Comparison of ENCODE assay signal across 8 cellular contexts in genomic region chr17:78839173-78839761, GRCh38. TPM values are rescaled to one million over a fixed set of nuclear protein-coding genes. Genes with fewer than 3 reads are reported as not detected.
DNase-seq lines count a peak whose midpoint lies in the region; ATAC-seq and TF ChIP-seq lines count a peak whose summit lies in the region.

No MANE protein-coding gene starts in this region.

- CTCF ChIA-PET in activated CD8-positive, alpha-beta memory T cell treated with anti-CD3 and anti-CD28 coated beads, Interleukin-2, amount 10 ng/mL, durations not matched to agents 7 days and 5 days (lab: Charles Lee): no interaction called here

- no peak for TF ChIP-seq CTCF in foreskin keratinocyte (conservative IDR thresholded peaks at IDR 0.05)

- H3K27me3 ChIP-seq in foreskin keratinocyte: no peaks in the 10 kb centered on the region

- peak overlapping the region; percentile 95 for H3K27ac Mint-ChIP-seq in activated CD8-positive, alpha-beta memory T cell treated with anti-CD3 and anti-CD28 coated beads, Interleukin-2, amount 10 ng/mL, durations not matched to agents 7 days and 5 days
- H3K27ac Mint-ChIP-seq in T-helper 2 cell treated with Interferon-gamma antibody and Interleukin-4, amounts not matched to agents 5 μg/mL and 100 μg/mL, for 36 hours: peak overlapping the region; percentile 96

- peaks cover 29% of the 10 kb centered on the region for H3K36me3 Mint-ChIP-seq in activated CD8-positive, alpha-beta memory T cell treated with anti-CD3 and anti-CD28 coated beads, Interleukin-2, amount 10 ng/mL, durations not matched to agents 7 days and 5 days
- H3K36me3 Mint-ChIP-seq in T-helper 2 cell treated with Interferon-gamma antibody and Interleukin-4, amounts not matched to agents 5 μg/mL and 100 μg/mL, for 36 hours (ENCODE audit: low read depth): peaks cover 34% of the 10 kb centered on the region

- ATAC-seq in activated CD8-positive, alpha-beta memory T cell treated with anti-CD3 and anti-CD28 coated beads, Interleukin-2, amount 10 ng/mL, durations not matched to agents 7 days and 5 days: no peak
- ATAC-seq in foreskin keratinocyte: peak; percentile 4

- H3K4me3 Mint-ChIP-seq in activated CD8-positive, alpha-beta memory T cell treated with anti-CD3 and anti-CD28 coated beads, Interleukin-2, amount 10 ng/mL, durations not matched to agents 7 days and 5 days: peak overlapping the region; percentile 89
- peak overlapping the region; percentile 95 for H3K4me3 Mint-ChIP-seq in T-helper 2 cell treated with Interferon-gamma antibody and Interleukin-4, amounts not matched to agents 5 μg/mL and 100 μg/mL, for 36 hours

- no peaks in the 10 kb centered on the region for H3K27me3 Mint-ChIP-seq in activated CD8-positive, alpha-beta memory T cell treated with anti-CD3 and anti-CD28 coated beads, Interleukin-2, amount 10 ng/mL, durations not matched to agents 7 days and 5 days
- no peaks in the 10 kb centered on the region for H3K27me3 Mint-ChIP-seq in T-helper 2 cell treated with Interferon-gamma antibody and Interleukin-4, amounts not matched to agents 5 μg/mL and 100 μg/mL, for 36 hours (ENCODE audit: low read depth)

- peaks cover 7% of the 10 kb centered on the region for H3K4me1 ChIP-seq in foreskin keratinocyte

- peak overlapping the region; percentile 89 for H3K27ac ChIP-seq in foreskin keratinocyte

- DNase-seq in activated CD8-positive, alpha-beta memory T cell treated with anti-CD3 and anti-CD28 coated beads, Interleukin-2, amount 10 ng/mL, durations not matched to agents 7 days and 5 days: no peak
- no peak for DNase-seq in activated CD8-positive, alpha-beta memory T cell treated with anti-CD3 and anti-CD28 coated beads, Interleukin-2, amount 50 U/mL, for 48 hours
- no peak for DNase-seq in T-helper 2 cell treated with Interferon-gamma antibody and Interleukin-4, amounts not matched to agents 5 μg/mL and 100 μg/mL, for 36 hours (ENCODE audit: low spot score)
- DNase-seq in foreskin keratinocyte (peak; percentile 45 to 76), skeletal muscle cell (ENCODE audit: low read depth) (no peak), NCI-H187 (lab: John Stamatoyannopoulos, UW) (no peak), middle frontal gyrus (ENCODE audit: extremely low spot score, low spot score) (no peak)
- no peak for DNase-seq in NK-92 treated with Interleukin-12 subunit alpha and Interleukin-12 subunit beta, amount 100 ng/mL, for 24 hours (lab: John Stamatoyannopoulos, UW)

- peak overlapping the region; percentile 87 for H3K4me3 ChIP-seq in skeletal muscle cell (ENCODE audit: low read depth, low read length)

- H3K4me1 Mint-ChIP-seq in activated CD8-positive, alpha-beta memory T cell treated with anti-CD3 and anti-CD28 coated beads, Interleukin-2, amount 10 ng/mL, durations not matched to agents 7 days and 5 days: peaks cover 41% of the 10 kb centered on the region
- peaks cover 30% of the 10 kb centered on the region for H3K4me1 Mint-ChIP-seq in T-helper 2 cell treated with Interferon-gamma antibody and Interleukin-4, amounts not matched to agents 5 μg/mL and 100 μg/mL, for 36 hours (ENCODE audit: low read depth)

- H3K9me3 Mint-ChIP-seq in activated CD8-positive, alpha-beta memory T cell treated with anti-CD3 and anti-CD28 coated beads, Interleukin-2, amount 10 ng/mL, durations not matched to agents 7 days and 5 days (ENCODE audit: low read depth): no peaks in the 10 kb centered on the region
- no peaks in the 10 kb centered on the region for H3K9me3 Mint-ChIP-seq in T-helper 2 cell treated with Interferon-gamma antibody and Interleukin-4, amounts not matched to agents 5 μg/mL and 100 μg/mL, for 36 hours

RNA-seq across cellular contexts. Expression of gene USP36, which starts 1.3 kb away (rescaled TPM):
- 10 to 100 TPM; 84.5 to 94.3 TPM for total RNA-seq in activated CD8-positive, alpha-beta memory T cell treated with anti-CD3 and anti-CD28 coated beads, Interleukin-2, amount 10 ng/mL, durations not matched to agents 7 days and 5 days
- 30.6 and 31.4 TPM in 2 replicates for total RNA-seq in foreskin keratinocyte
- polyA plus RNA-seq in foreskin keratinocyte: 16.2 and 18.9 TPM in 2 replicates

RNA-seq across cellular contexts. Expression of gene CYTH1, which starts 57.2 kb away (rescaled TPM):
- total RNA-seq in activated CD8-positive, alpha-beta memory T cell treated with anti-CD3 and anti-CD28 coated beads, Interleukin-2, amount 10 ng/mL, durations not matched to agents 7 days and 5 days: 100 to 1,000 TPM; 151 to 156 TPM
- 23.4 and 27.4 TPM in 2 replicates for total RNA-seq in foreskin keratinocyte
- polyA plus RNA-seq in foreskin keratinocyte: 15.1 and 18.8 TPM in 2 replicates

Comparison
In these comparisons a context has a peak if more than half of its experiments do, and no peak if none do; other contexts are left out.
1. DNase-seq: peak in foreskin keratinocyte (2 of 2); none in activated CD8-positive, alpha-beta memory T cell treated with anti-CD3 and anti-CD28 coated beads, Interleukin-2, amount 10 ng/mL, durations not matched to agents 7 days and 5 days (single experiment), activated CD8-positive, alpha-beta memory T cell treated with anti-CD3 and anti-CD28 coated beads, Interleukin-2, amount 50 U/mL, for 48 hours (single experiment), T-helper 2 cell treated with Interferon-gamma antibody and Interleukin-4, amounts not matched to agents 5 μg/mL and 100 μg/mL, for 36 hours (single experiment), skeletal muscle cell (single experiment), NCI-H187 (0 of 2), middle frontal gyrus (single experiment) and NK-92 treated with Interleukin-12 subunit alpha and Interleukin-12 subunit beta, amount 100 ng/mL, for 24 hours (single experiment).